18 cellular contexts compared by ENCODE assay signal in genomic region chr2:47656715-47657600, GRCh38.
A peak's percentile ranks its signal among the peaks of the same experiment; 100 is the strongest.
DNase-seq lines count a peak whose midpoint lies in the region; ATAC-seq and TF ChIP-seq lines count a peak whose summit lies in the region.
"Had no signal": no experiment of that assay in that cellular context is flagged by ENCODE, and none has a peak within 500 bp of the region (broad histone marks: within the 10 kb centered on the region; RNA-seq: fewer than 3 reads in every experiment).

No MANE protein-coding gene starts in this region.

- H3K27ac Mint-ChIP-seq in neural crest cell (ENCODE audit: unreplicated experiment) = peak overlapping the region; percentile 69
- H3K27ac Mint-ChIP-seq in activated naive CD8-positive, alpha-beta T cell treated with anti-CD3 and anti-CD28 coated beads for 36 hours = no peak overlapping the region
- H3K27ac Mint-ChIP-seq: activated naive CD8-positive, alpha-beta T cell treated with anti-CD3 and anti-CD28 coated beads, Interleukin-2, amount 10 ng/mL, durations not matched to agents 7 days and 5 days; activated T-cell treated with anti-CD3 and anti-CD28 coated beads, Interleukin-2, amount 50 U/mL, for 24 hours had no signal

- peaks cover 12% of the 10 kb centered on the region for H3K4me1 Mint-ChIP-seq in neural crest cell
- no peaks in the 10 kb centered on the region for H3K4me1 Mint-ChIP-seq in activated naive CD8-positive, alpha-beta T cell treated with anti-CD3 and anti-CD28 coated beads for 36 hours
- H3K4me1 Mint-ChIP-seq: activated naive CD8-positive, alpha-beta T cell treated with anti-CD3 and anti-CD28 coated beads, Interleukin-2, amount 10 ng/mL, durations not matched to agents 7 days and 5 days; central memory CD8-positive, alpha-beta T cell had no signal

- peaks cover 9% of the 10 kb centered on the region for H3K4me1 ChIP-seq in testis

- TF ChIP-seq POLR2A in testis (IDR thresholded peaks at IDR 0.05) = no peak

- POLR2A ChIA-PET in HEK293T (lab: Yijun Ruan, JAX) = interaction anchor here (1.2 kb wide), 1 partner anchor 12 kb away, joined by 4 read pairs; no protein-coding TSS in a partner anchor

- intact Hi-C loops in testis (cut with DNase I; ENCODE audit: low total_unique reads) = no loop called here

- CTCF ChIA-PET in HEK293T (lab: Yijun Ruan, JAX) = interaction anchor here (0.8 kb wide), 1 partner anchor 92 kb away, joined by 3 read pairs; no protein-coding TSS in a partner anchor

- WGBS in testis, 2 donors = 84 to 90% methylated on average over 7 to 8 of the region's 8 CpGs

- no peak overlapping the region for H3K27ac ChIP-seq in testis
- H3K27ac ChIP-seq: SJCRH30 had no signal

- H3K9me3 Mint-ChIP-seq in neural crest cell = no peaks in the 10 kb centered on the region
- no peaks in the 10 kb centered on the region for H3K9me3 Mint-ChIP-seq in activated naive CD8-positive, alpha-beta T cell treated with anti-CD3 and anti-CD28 coated beads for 36 hours
- H3K9me3 Mint-ChIP-seq: activated naive CD8-positive, alpha-beta T cell treated with anti-CD3 and anti-CD28 coated beads, Interleukin-2, amount 10 ng/mL, durations not matched to agents 7 days and 5 days; activated T-cell treated with anti-CD3 and anti-CD28 coated beads, Interleukin-2, amount 50 U/mL, for 24 hours; central memory CD8-positive, alpha-beta T cell had no signal

- no peaks in the 10 kb centered on the region for H3K27me3 Mint-ChIP-seq in neural crest cell (ENCODE audit: low read depth)
- H3K27me3 Mint-ChIP-seq in activated naive CD8-positive, alpha-beta T cell treated with anti-CD3 and anti-CD28 coated beads for 36 hours = no peaks in the 10 kb centered on the region

- peak; percentile 71 for DNase-seq in ELR (ENCODE audit: low read depth)
- DNase-seq in astrocyte of the hippocampus (ENCODE audit: low read depth, low spot score) = peak; percentile 48
- no peak for DNase-seq in neural crest cell (ENCODE audit: low read depth, low spot score)
- DNase-seq in testis = no peak
- no peak for DNase-seq in activated naive CD8-positive, alpha-beta T cell treated with anti-CD3 and anti-CD28 coated beads for 36 hours
- no peak for DNase-seq in HEK293T (ENCODE audit: extremely low spot score)
- DNase-seq in NCI-H2171 treated with DMSO at 0.1 percent for 48 hours (lab: John Stamatoyannopoulos, UW) = no peak
- DNase-seq: activated naive CD8-positive, alpha-beta T cell treated with anti-CD3 and anti-CD28 coated beads, Interleukin-2, amount 10 ng/mL, durations not matched to agents 7 days and 5 days; activated T-cell treated with anti-CD3 and anti-CD28 coated beads, Interleukin-2, amount 50 U/mL, for 24 hours; foreskin melanocyte; NCI-H1417 treated with DMSO at 0.1 percent for 48 hours; right cardiac atrium; SJCRH30; stimulated activated CD4-positive, alpha-beta T cell treated with anti-CD3 and anti-CD28 coated beads, Interleukin-2, amount 100 ng/mL, for 24 hours; T1000 had no signal

- no peak overlapping the region for H3K4me3 Mint-ChIP-seq in neural crest cell
- H3K4me3 Mint-ChIP-seq in activated naive CD8-positive, alpha-beta T cell treated with anti-CD3 and anti-CD28 coated beads for 36 hours = no peak overlapping the region
- H3K4me3 Mint-ChIP-seq: activated naive CD8-positive, alpha-beta T cell treated with anti-CD3 and anti-CD28 coated beads, Interleukin-2, amount 10 ng/mL, durations not matched to agents 7 days and 5 days; activated T-cell treated with anti-CD3 and anti-CD28 coated beads, Interleukin-2, amount 50 U/mL, for 24 hours; central memory CD8-positive, alpha-beta T cell had no signal

- no peaks in the 10 kb centered on the region for H3K9me3 ChIP-seq in testis
- H3K9me3 ChIP-seq: SJCRH30 had no signal

- peak; percentile 37 for ATAC-seq in HG02870 (IDR thresholded peaks at IDR 0.05; ENCODE audit: unreplicated experiment)
- ATAC-seq: HCT116, right cardiac atrium had no signal

- H3K27me3 ChIP-seq in testis = no peaks in the 10 kb centered on the region

- H3K4me3 ChIP-seq in testis = no peak overlapping the region
- H3K4me3 ChIP-seq: SJCRH30 had no signal

- TF ChIP-seq CTCF in neural crest cell (conservative IDR thresholded peaks at IDR 0.05) (no peak), testis (IDR thresholded peaks at IDR 0.05) (no peak)

- no peaks in the 10 kb centered on the region for H3K36me3 Mint-ChIP-seq in neural crest cell (ENCODE audit: low read depth)
- H3K36me3 Mint-ChIP-seq in activated naive CD8-positive, alpha-beta T cell treated with anti-CD3 and anti-CD28 coated beads for 36 hours = no peaks in the 10 kb centered on the region
- H3K36me3 Mint-ChIP-seq: activated naive CD8-positive, alpha-beta T cell treated with anti-CD3 and anti-CD28 coated beads, Interleukin-2, amount 10 ng/mL, durations not matched to agents 7 days and 5 days had no signal

- no peaks in the 10 kb centered on the region for H3K36me3 ChIP-seq in testis (ENCODE audit: low read depth, missing control alignments)
- H3K36me3 ChIP-seq: SJCRH30 had no signal

TF ChIP-seq in HEK293T, 16 proteins besides CTCF, POLR2A, EP300 and RAD21:
- TF ChIP-seq ELF4 (IDR thresholded peaks at IDR 0.05) (no peak), BHLHE40 (IDR thresholded peaks at IDR 0.05; ENCODE audit: borderline replicate concordance) (no peak), PKNOX1 (IDR thresholded peaks at IDR 0.05) (no peak), SP1 (IDR thresholded peaks at IDR 0.05) (no peak), HDGF (IDR thresholded peaks at IDR 0.05; ENCODE audit: borderline replicate concordance) (no peak), CTBP1 (IDR thresholded peaks at IDR 0.05; ENCODE audit: borderline replicate concordance) (no peak), L3MBTL2 (conservative IDR thresholded peaks at IDR 0.05) (no peak), NFRKB (IDR thresholded peaks at IDR 0.05) (no peak), ARNT (IDR thresholded peaks at IDR 0.05) (no peak), ZNF384 (IDR thresholded peaks at IDR 0.05) (no peak), TARDBP (IDR thresholded peaks at IDR 0.05) (no peak), FOXK2 (IDR thresholded peaks at IDR 0.05) (no peak), SUZ12 (IDR thresholded peaks at IDR 0.05) (no peak), FOXM1 (IDR thresholded peaks at IDR 0.05; ENCODE audit: borderline replicate concordance) (no peak), LEF1 (IDR thresholded peaks at IDR 0.05; ENCODE audit: borderline replicate concordance) (no peak)

Comparison
In these comparisons a context has a peak if more than half of its experiments do, and no peak if none do; other contexts are left out.
1. DNase-seq: peak in ELR (single experiment) and astrocyte of the hippocampus (single experiment); none in neural crest cell (single experiment), testis (single experiment), activated naive CD8-positive, alpha-beta T cell treated with anti-CD3 and anti-CD28 coated beads for 36 hours (single experiment), HEK293T (single experiment) and NCI-H2171 treated with DMSO at 0.1 percent for 48 hours (single experiment).